Comparison of ENCODE assay signal across 1 cellular context in genomic region chr1:211897011-211897410, GRCh38.
TF ChIP-seq lines count a peak whose summit lies in the region.

No MANE protein-coding gene starts in this region.

TF ChIP-seq in HepG2, 621 proteins besides CTCF, POLR2A, EP300 and RAD21 (continued from another document and continues in another):
- TF ChIP-seq GMEB1 (CRISPR knock-in tag; IDR thresholded peaks at IDR 0.05; ENCODE audit: borderline replicate concordance) (no peak), ZNF33B (CRISPR knock-in tag; IDR thresholded peaks at IDR 0.05) (no peak), FOSL2 (CRISPR knock-in tag; IDR thresholded peaks at IDR 0.05) (0 out of 2 replicates have a peak, but pooled peaks have one; percentile 15), ZNF556 (CRISPR knock-in tag; IDR thresholded peaks at IDR 0.05; ENCODE audit: borderline replicate concordance) (no peak), SKI (IDR thresholded peaks at IDR 0.05; ENCODE audit: partially characterized antibody) (no peak), ZNF780A (CRISPR knock-in tag; IDR thresholded peaks at IDR 0.05) (no peak), JDP2 (CRISPR knock-in tag; IDR thresholded peaks at IDR 0.05; ENCODE audit: borderline replicate concordance) (no peak), GABPA (IDR thresholded peaks at IDR 0.05; ENCODE audit: low read depth, low read length) (no peak), GABPA (CRISPR knock-in tag; IDR thresholded peaks at IDR 0.05; ENCODE audit: low read depth) (0 out of 2 replicates have a peak, but pooled peaks have one; percentile 15), POLR2AphosphoS2 (IDR thresholded peaks at IDR 0.05; ENCODE audit: low read depth, low read length) (no peak), ZNF30 (CRISPR knock-in tag; IDR thresholded peaks at IDR 0.05) (no peak), SOX13 (IDR thresholded peaks at IDR 0.05) (no peak), SOX13 (CRISPR knock-in tag; conservative IDR thresholded peaks at IDR 0.05 in 1 of 2, IDR thresholded peaks at IDR 0.05 in 1 of 2) (0 out of 4 replicates have a peak, but pooled peaks of 1 of the 2 experiments have one; percentile 14), HDAC2 (CRISPR knock-in tag; IDR thresholded peaks at IDR 0.05) (0 out of 2 replicates have a peak, but pooled peaks have one; percentile 35), ZNF264 (CRISPR knock-in tag; IDR thresholded peaks at IDR 0.05) (0 out of 2 replicates have a peak, but pooled peaks have one; percentile 23), REL (CRISPR knock-in tag; conservative IDR thresholded peaks at IDR 0.05) (no peak), ELF3 (CRISPR knock-in tag; IDR thresholded peaks at IDR 0.05) (peak; percentile 42; the same call in 1 of the 2 replicates), FOXA1 (IDR thresholded peaks at IDR 0.05) (no peak), FOXA1 (CRISPR knock-in tag; IDR thresholded peaks at IDR 0.05) (peak; percentile 83), ZNF557 (CRISPR knock-in tag; IDR thresholded peaks at IDR 0.05) (no peak), ZNF468 (CRISPR knock-in tag; IDR thresholded peaks at IDR 0.05) (no peak), SAP130 (CRISPR knock-in tag; IDR thresholded peaks at IDR 0.05; ENCODE audit: low read depth) (peak; percentile 61), TRIM22 (IDR thresholded peaks at IDR 0.05) (no peak), FOXJ3 (CRISPR knock-in tag; IDR thresholded peaks at IDR 0.05; ENCODE audit: borderline replicate concordance) (0 out of 2 replicates have a peak, but pooled peaks have one; percentile 31), ZNF317 (CRISPR knock-in tag; IDR thresholded peaks at IDR 0.05) (no peak), ZBTB20 (CRISPR knock-in tag; IDR thresholded peaks at IDR 0.05; ENCODE audit: borderline replicate concordance, low read depth) (no peak), FOXA3 (CRISPR knock-in tag; IDR thresholded peaks at IDR 0.05) (peak; percentile 77), POGZ (CRISPR knock-in tag; IDR thresholded peaks at IDR 0.05) (0 out of 2 replicates have a peak, but pooled peaks have one; percentile 23), ZNF446 (CRISPR knock-in tag; IDR thresholded peaks at IDR 0.05) (no peak), ZHX2 (IDR thresholded peaks at IDR 0.05; ENCODE audit: low read depth) (no peak), ZHX2 (CRISPR knock-in tag; IDR thresholded peaks at IDR 0.05; ENCODE audit: borderline replicate concordance) (no peak), HNF4A (CRISPR knock-in tag; IDR thresholded peaks at IDR 0.05) (0 out of 2 replicates have a peak, but pooled peaks have one; percentile 11), GATAD1 (CRISPR knock-in tag; IDR thresholded peaks at IDR 0.05) (0 out of 2 replicates have a peak, but pooled peaks have one; percentile 27), RFX1 (IDR thresholded peaks at IDR 0.05) (no peak), SAFB2 (CRISPR knock-in tag; IDR thresholded peaks at IDR 0.05; ENCODE audit: borderline replicate concordance, low read depth) (no peak), ZNF263 (CRISPR knock-in tag; IDR thresholded peaks at IDR 0.05) (peak; percentile 64), ZNF619 (CRISPR knock-in tag; IDR thresholded peaks at IDR 0.05) (no peak), ZMYM4 (CRISPR knock-in tag; IDR thresholded peaks at IDR 0.05) (0 out of 2 replicates have a peak, but pooled peaks have one; percentile 24), FOXO1 (CRISPR knock-in tag; IDR thresholded peaks at IDR 0.05) (no peak), HOMEZ (CRISPR knock-in tag; IDR thresholded peaks at IDR 0.05; ENCODE audit: low read depth) (0 out of 2 replicates have a peak, but pooled peaks have one; percentile 28), YEATS4 (CRISPR knock-in tag; IDR thresholded peaks at IDR 0.05; ENCODE audit: borderline replicate concordance) (0 out of 2 replicates have a peak, but pooled peaks have one; percentile 19), ZNF274 (CRISPR knock-in tag; IDR thresholded peaks at IDR 0.05) (no peak), MED1 (CRISPR knock-in tag; IDR thresholded peaks at IDR 0.05) (peak; percentile 49; the same call in 1 of the 2 replicates), GABPB1 (CRISPR knock-in tag; IDR thresholded peaks at IDR 0.05) (peak; percentile 33; the same call in 1 of the 2 replicates), PAXIP1 (CRISPR knock-in tag; conservative IDR thresholded peaks at IDR 0.05) (0 out of 2 replicates have a peak, but pooled peaks have one; percentile 13), ZNF577 (CRISPR knock-in tag; IDR thresholded peaks at IDR 0.05; ENCODE audit: borderline replicate concordance, low read depth) (no peak), KDM4B (CRISPR knock-in tag; IDR thresholded peaks at IDR 0.05) (no peak), ZNF777 (CRISPR knock-in tag; IDR thresholded peaks at IDR 0.05) (peak; percentile 44; the same call in 1 of the 2 replicates), PRDM10 (CRISPR knock-in tag; IDR thresholded peaks at IDR 0.05; ENCODE audit: low read depth) (no peak), TRIM24 (CRISPR knock-in tag; IDR thresholded peaks at IDR 0.05) (no peak), SOX5 (CRISPR knock-in tag; IDR thresholded peaks at IDR 0.05; ENCODE audit: borderline replicate concordance) (0 out of 2 replicates have a peak, but pooled peaks have one; percentile 13)
